Comparison of ENCODE assay signal across 1 cellular context in the genomic region with DNA sequence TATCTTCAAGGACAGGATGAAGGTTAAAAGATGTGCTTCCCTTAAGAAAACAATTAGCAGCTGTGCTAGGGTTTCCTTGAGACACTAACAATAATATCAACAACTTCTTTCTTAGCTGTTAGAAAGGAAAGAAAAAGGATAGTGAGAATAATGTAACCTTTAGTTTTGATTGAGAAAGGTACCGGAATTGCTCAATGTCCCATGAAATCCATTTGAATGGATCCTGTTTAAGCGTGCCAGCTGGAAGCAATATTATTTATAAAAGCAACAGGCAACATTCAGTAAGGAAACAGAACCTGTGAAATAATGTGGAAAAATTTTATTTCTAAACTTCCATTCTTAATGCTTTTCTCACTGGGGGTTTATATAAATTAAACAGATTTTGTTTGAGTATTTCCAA.
TF ChIP-seq lines count a peak whose summit lies in the region.

No MANE protein-coding gene starts in this region.

TF ChIP-seq in GM23338, 12 proteins besides CTCF, POLR2A, EP300 and RAD21 (continued from another document):
- TF ChIP-seq ZNF462 (CRISPR knock-in tag; IDR thresholded peaks at IDR 0.05) (no peak), POLR2AphosphoS5 (IDR thresholded peaks at IDR 0.05; ENCODE audit: low read depth) (no peak)
- TF ChIP-seq, protein P1, sequence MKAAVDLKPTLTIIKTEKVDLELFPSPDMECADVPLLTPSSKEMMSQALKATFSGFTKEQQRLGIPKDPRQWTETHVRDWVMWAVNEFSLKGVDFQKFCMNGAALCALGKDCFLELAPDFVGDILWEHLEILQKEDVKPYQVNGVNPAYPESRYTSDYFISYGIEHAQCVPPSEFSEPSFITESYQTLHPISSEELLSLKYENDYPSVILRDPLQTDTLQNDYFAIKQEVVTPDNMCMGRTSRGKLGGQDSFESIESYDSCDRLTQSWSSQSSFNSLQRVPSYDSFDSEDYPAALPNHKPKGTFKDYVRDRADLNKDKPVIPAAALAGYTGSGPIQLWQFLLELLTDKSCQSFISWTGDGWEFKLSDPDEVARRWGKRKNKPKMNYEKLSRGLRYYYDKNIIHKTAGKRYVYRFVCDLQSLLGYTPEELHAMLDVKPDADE (IDR thresholded peaks at IDR 0.05): no peak
